Comparison of ENCODE assay signal across 8 cellular contexts in the genomic region with DNA sequence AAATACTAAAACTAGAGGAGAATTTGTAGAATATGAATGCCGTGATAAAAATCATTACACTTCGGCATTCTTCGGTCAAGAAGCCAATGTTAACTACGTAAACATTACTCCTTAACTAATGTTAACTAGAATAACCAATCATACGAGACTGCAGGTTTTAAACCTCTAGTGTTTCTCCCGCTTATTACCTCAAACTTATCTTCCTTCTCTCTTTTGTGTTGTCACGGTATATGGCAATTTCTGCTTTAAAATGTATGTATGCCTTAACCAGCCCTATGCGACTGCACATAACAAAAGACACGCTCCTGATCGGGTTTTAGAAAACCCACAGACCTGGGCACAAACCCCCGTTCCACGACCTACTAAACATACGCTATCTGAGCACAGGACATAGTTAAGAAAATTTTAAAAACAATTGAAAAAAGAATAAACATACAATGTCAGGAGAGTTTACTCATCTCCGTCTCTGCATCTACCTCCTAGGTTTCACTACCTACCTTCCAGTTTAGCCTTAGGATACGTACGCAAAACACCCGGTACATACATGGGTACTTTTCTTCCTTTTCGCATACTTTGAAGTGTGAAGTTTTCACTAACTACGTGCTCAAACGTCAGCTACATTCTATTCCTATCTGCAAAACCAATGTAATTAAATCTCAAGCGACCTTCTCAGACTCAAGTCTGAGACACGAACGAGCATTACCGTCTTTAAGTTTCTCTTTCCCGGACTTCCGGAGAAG. TPM values are rescaled to one million over a fixed set of nuclear protein-coding genes. Genes with fewer than 3 reads are reported as not detected.
DNase-seq lines count a peak whose midpoint lies in the region; ATAC-seq, FAIRE-seq and TF ChIP-seq lines count a peak whose summit lies in the region.

No MANE protein-coding gene starts in this region.

- no peak for TF ChIP-seq EP300 in sigmoid colon (IDR thresholded peaks at IDR 0.05)

- H3K4me1 ChIP-seq in DOHH2 (ENCODE audit: control insufficient read depth, low read length) = peaks cover 32% of the 10 kb centered on the region
- peaks cover 0 to 41% (median 32%) of the 10 kb centered on the region in 4 donors for H3K4me1 ChIP-seq in sigmoid colon

- H3K4me3 ChIP-seq in DOHH2 (ENCODE audit: low read length) (peak overlapping the region; percentile 90), HL-60 (replicated peaks; ENCODE audit: insufficient read depth, low read length) (peak overlapping the region; percentile 74), foreskin fibroblast (ENCODE audit: low read depth in 1 of 2, low read length in 2 of 2) (peak overlapping the region; percentile 83 to 95), sigmoid colon (peak overlapping the region; percentile 70 to 99 (median 92))

- TF ChIP-seq POLR2A in sigmoid colon (IDR thresholded peaks at IDR 0.05) = no peak
- TF ChIP-seq POLR2A in H54 (IDR thresholded peaks at IDR 0.05; ENCODE audit: low read depth, low read length) = no peak

- no peak for FAIRE-seq in H54 (lab: Jason Lieb, UNC)

- no peaks in the 10 kb centered on the region for H3K9me2 ChIP-seq in DOHH2 (replicated peaks; ENCODE audit: control insufficient read depth, low read length)

- H4K20me1 ChIP-seq in DOHH2 (ENCODE audit: control insufficient read depth, insufficient read depth, low read depth, low read length) = peaks cover 23% of the 10 kb centered on the region

- peak overlapping the region; percentile 80 for H3K27ac ChIP-seq in DOHH2 (ENCODE audit: low read depth, low read length)
- peak overlapping the region; percentile 100 for H3K27ac ChIP-seq in HL-60 (replicated peaks)
- H3K27ac ChIP-seq in VCaP = peak overlapping the region; percentile 99
- peak overlapping the region; percentile 93 to 100 (median 99) for H3K27ac ChIP-seq in sigmoid colon

- H3K9me3 ChIP-seq in DOHH2 (ENCODE audit: control insufficient read depth, insufficient read depth, low read length) = no peaks in the 10 kb centered on the region
- no peaks in the 10 kb centered on the region for H3K9me3 ChIP-seq in sigmoid colon

- peaks cover 59% of the 10 kb centered on the region for H3K36me3 ChIP-seq in DOHH2 (ENCODE audit: control insufficient read depth, low read length)
- peaks cover 0 to 20% (median 12%) of the 10 kb centered on the region in 4 donors for H3K36me3 ChIP-seq in sigmoid colon

- no peaks in the 10 kb centered on the region for H3K27me3 ChIP-seq in DOHH2 (ENCODE audit: control insufficient read depth, low read length)
- no peaks in the 10 kb centered on the region for H3K27me3 ChIP-seq in HL-60 (ENCODE audit: insufficient read depth, poor library complexity, severe bottlenecking)
- H3K27me3 ChIP-seq in sigmoid colon = no peaks in the 10 kb centered on the region

- WGBS in sigmoid colon, 2 donors = 0 to 1% methylated on average over 26 of the region's 26 CpGs

- no peaks in the 10 kb centered on the region for H3F3A ChIP-seq in DOHH2 (ENCODE audit: control insufficient read depth, insufficient read depth)

- peaks cover 61% of the 10 kb centered on the region for H3K79me2 ChIP-seq in DOHH2 (ENCODE audit: control insufficient read depth, low read length)

- DNase-seq in HL-60 (ENCODE audit: low read depth in 1 of 2, low spot score in 1 of 2) (peak in 1 of 2 experiments; percentile 25), foreskin fibroblast (no peak), sigmoid colon (no peak), H54 (ENCODE audit: insufficient read length, low spot score) (no peak)

- ATAC-seq in HG02970 (IDR thresholded peaks at IDR 0.05; ENCODE audit: low FRiP score, unreplicated experiment) (no peak), GM18870 (IDR thresholded peaks at IDR 0.05; ENCODE audit: unreplicated experiment) (no peak)

- TF ChIP-seq CTCF in DOHH2 (IDR thresholded peaks at IDR 0.05; ENCODE audit: low read depth, low read length, poor library complexity, severe bottlenecking) (no peak), HL-60 (IDR thresholded peaks at IDR 0.05; ENCODE audit: insufficient read depth, low read length) (no peak), VCaP (conservative IDR thresholded peaks at IDR 0.05) (no peak), foreskin fibroblast (IDR thresholded peaks at IDR 0.05; ENCODE audit: low read depth, low read length) (no peak), sigmoid colon (IDR thresholded peaks at IDR 0.05) (no peak)

- intact Hi-C loops in sigmoid colon (cut with DNase I) = loop anchor here (5.0 to 10.0 kb wide), 4 partner anchors 129 to 1886 kb away; a partner anchor contains a TSS

- H3K4me2 ChIP-seq in DOHH2 (ENCODE audit: low read length) = peak overlapping the region; percentile 88

RNA-seq across cellular contexts. Expression of a gene that starts 1.1 kb away (rescaled TPM):
- total RNA-seq in sigmoid colon = 100 to 1,000 TPM; 142 to 192 (median 179) TPM
- polyA plus RNA-seq in sigmoid colon = 100 to 1,000 TPM; 154 to 186 (median 164) TPM

RNA-seq across cellular contexts. Expression of a gene that starts 59.3 kb away (rescaled TPM):
- 10 to 100 TPM in 1 of 4 donors, 1 to 10 TPM in 3; 1.4 to 10.2 (median 4.3) TPM for total RNA-seq in sigmoid colon
- polyA plus RNA-seq in sigmoid colon = 1 to 10 TPM in 1 of 3 donors, under 1 TPM in 2; 0.44 to 1.4 (median 0.60) TPM

RNA-seq across cellular contexts. Expression of a gene that starts 59.3 kb away (rescaled TPM):
- total RNA-seq in sigmoid colon = 10 to 100 TPM in 1 of 4 donors, 1 to 10 TPM in 3; 2.4 to 18.3 (median 6.6) TPM
- polyA plus RNA-seq in sigmoid colon = 10 to 100 TPM; 14.4 to 19.2 (median 16.6) TPM
